In the genomic region with DNA sequence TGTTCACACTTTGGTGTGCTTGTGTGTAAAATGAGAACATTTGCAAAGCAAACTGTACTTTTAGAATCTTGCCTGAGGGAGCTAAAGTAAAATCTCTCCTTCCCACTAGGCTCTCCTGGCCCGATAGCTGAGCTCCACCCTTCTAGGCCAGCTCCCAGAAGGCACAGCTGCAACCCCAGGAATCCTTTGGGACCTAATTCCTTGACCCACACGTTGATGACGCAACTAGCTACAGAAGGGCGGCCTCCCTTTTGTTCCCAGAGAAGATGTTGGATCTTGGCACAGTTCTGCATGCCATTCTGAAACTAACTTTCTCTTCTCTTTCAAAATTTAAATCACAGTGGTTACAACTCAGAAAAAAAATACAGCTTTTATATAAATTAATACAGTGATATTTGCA, we compare ENCODE assay signal across 15 cellular contexts.
DNase-seq lines count a peak whose midpoint lies in the region; ATAC-seq, FAIRE-seq and TF ChIP-seq lines count a peak whose summit lies in the region.
"Had no signal": no experiment of that assay in that cellular context is flagged by ENCODE, and none has a peak within 500 bp of the region (broad histone marks: within the 10 kb centered on the region; RNA-seq: fewer than 3 reads in every experiment).

No MANE protein-coding gene starts in this region.

- TF ChIP-seq POLR2A in GM12891 (IDR thresholded peaks at IDR 0.05; ENCODE audit: low read depth, low read length), result no peak

- H3K36me3 ChIP-seq in osteoblast (ENCODE audit: insufficient read depth, low read length), result no peaks in the 10 kb centered on the region

- no peaks in the 10 kb centered on the region for H3K79me2 ChIP-seq in osteoblast (ENCODE audit: insufficient read depth, low read length)
- H3K79me2 ChIP-seq: hepatocyte had no signal

- TF ChIP-seq CTCF in fibroblast of villous mesenchyme (IDR thresholded peaks at IDR 0.05; ENCODE audit: insufficient read depth, low read depth, low read length) (no peak), osteoblast (IDR thresholded peaks at IDR 0.05; ENCODE audit: extremely low read depth, low read depth, low read length) (no peak)

- ATAC-seq in GM18517 (IDR thresholded peaks at IDR 0.05; ENCODE audit: unreplicated experiment) (no peak), HG03135 (IDR thresholded peaks at IDR 0.05; ENCODE audit: unreplicated experiment) (no peak)

- H3K4me1 ChIP-seq in osteoblast (ENCODE audit: insufficient read depth, low read length), result peaks cover 52% of the 10 kb centered on the region

- H4K20me1 ChIP-seq in osteoblast (ENCODE audit: insufficient read depth, low read length), result no peaks in the 10 kb centered on the region

- H3K27me3 ChIP-seq in osteoblast (ENCODE audit: insufficient read depth, low read length), result no peaks in the 10 kb centered on the region
- H3K27me3 ChIP-seq: hepatocyte had no signal

- FAIRE-seq in GM12891 (lab: Jason Lieb, UNC), result no peak
- FAIRE-seq: GM18507, small intestine had no signal

- H3K4me3 ChIP-seq in fibroblast of villous mesenchyme (ENCODE audit: low read depth, low read length), result no peak overlapping the region
- peak overlapping the region; percentile 19 for H3K4me3 ChIP-seq in osteoblast (ENCODE audit: insufficient read depth, low read length)
- H3K4me3 ChIP-seq: hepatocyte had no signal

- H3K4me2 ChIP-seq in osteoblast (ENCODE audit: insufficient read depth, low read length), result peak overlapping the region; percentile 61
- H3K4me2 ChIP-seq: hepatocyte had no signal

- H3K27ac ChIP-seq in osteoblast (ENCODE audit: low read depth, low read length), result peak overlapping the region; percentile 85
- H3K27ac ChIP-seq: hepatocyte had no signal

- no peak overlapping the region for H2AFZ ChIP-seq in osteoblast (ENCODE audit: low read length)
- H2AFZ ChIP-seq: hepatocyte had no signal

- DNase-seq in AG20443 (ENCODE audit: low spot score), result peak; percentile 81
- DNase-seq in amniotic epithelial cell (ENCODE audit: low read depth), result peak; percentile 79
- peak; percentile 83 for DNase-seq in fibroblast of villous mesenchyme (ENCODE audit: low read depth)
- peak; percentile 69 for DNase-seq in osteoblast (ENCODE audit: insufficient read length, low spot score, missing footprints)
- no peak for DNase-seq in GM12891 (ENCODE audit: insufficient read length, low spot score)
- no peak for DNase-seq in NCI-H524 (lab: John Stamatoyannopoulos, UW)
- DNase-seq: activated CD4-positive, alpha-beta memory T cell treated with anti-CD3 and anti-CD28 coated beads, Interleukin-2, amount 10 ng/mL, durations not matched to agents 7 days and 5 days; activated naive CD4-positive, alpha-beta T cell treated with Interleukin-2 at 50 U/mL for 16 hours; NCI-H446 treated with DMSO at 0.1 percent for 48 hours; small intestine; T-helper 9 cell had no signal

- H3K9me3 ChIP-seq in osteoblast (ENCODE audit: low read depth, low read length), result no peaks in the 10 kb centered on the region

TF ChIP-seq in GM12891, 5 proteins besides CTCF, POLR2A, EP300 and RAD21:
- TF ChIP-seq POU2F2 (IDR thresholded peaks at IDR 0.05; ENCODE audit: low read depth, low read length), result no peak
- no peak for TF ChIP-seq SPI1 (IDR thresholded peaks at IDR 0.05; ENCODE audit: low read depth, low read length)
- no peak for TF ChIP-seq POLR2AphosphoS5 (IDR thresholded peaks at IDR 0.05; ENCODE audit: low read depth, low read length)
- TF ChIP-seq TAF1 (IDR thresholded peaks at IDR 0.05; ENCODE audit: low read depth, low read length), result no peak
- TF ChIP-seq PAX5 (IDR thresholded peaks at IDR 0.05; ENCODE audit: insufficient read depth, low read length, severe bottlenecking), result no peak
TF ChIP-seq in GM12891: peak in this region for 0.

Comparison
In these comparisons a context has a peak if more than half of its experiments do, and no peak if none do; other contexts are left out.
1. DNase-seq: peak in AG20443 (single experiment), amniotic epithelial cell (single experiment), fibroblast of villous mesenchyme (single experiment) and osteoblast (single experiment); none in GM12891 (single experiment) and NCI-H524 (0 of 2).